9 cellular contexts compared by ENCODE assay signal in the genomic region with DNA sequence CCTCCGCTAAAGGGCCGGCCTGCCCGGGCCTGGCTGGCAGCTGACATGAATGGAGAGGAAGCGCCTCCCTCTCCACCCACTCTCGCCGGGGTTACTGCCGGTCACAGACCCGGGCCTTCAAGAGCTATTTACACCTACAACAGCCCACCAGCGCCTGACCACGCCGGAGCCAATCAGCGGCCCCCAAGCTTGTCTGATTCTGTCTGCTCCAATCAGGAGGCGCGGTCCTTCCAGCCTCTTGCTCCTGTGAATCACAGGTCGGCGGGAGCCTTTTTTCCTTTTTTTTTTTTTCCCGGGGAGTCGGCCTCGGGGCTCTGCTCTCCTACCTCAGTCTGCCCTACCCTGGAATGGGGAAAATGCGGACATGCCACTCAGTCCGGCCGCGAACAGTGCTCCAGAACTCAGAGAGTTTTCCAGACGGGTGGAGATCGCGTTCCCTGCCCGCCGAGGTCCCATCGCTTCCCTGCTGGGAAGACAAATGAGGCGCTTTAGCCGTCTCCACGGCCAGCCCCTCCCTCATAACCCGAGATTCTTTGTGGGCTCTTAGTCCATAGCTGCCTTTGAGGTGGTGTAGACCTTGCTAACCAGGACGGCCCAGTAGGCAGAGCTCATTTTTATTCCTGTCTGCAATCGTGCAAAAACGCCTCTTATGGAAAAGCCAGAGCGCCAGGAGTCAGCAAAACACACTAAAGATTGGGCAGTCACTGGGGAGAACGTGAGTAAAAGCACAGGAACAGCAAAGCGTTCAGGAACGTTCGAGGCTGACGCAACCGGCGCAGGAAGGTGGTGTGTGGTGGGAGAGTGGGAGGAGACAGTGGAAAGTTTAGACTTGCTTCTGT. TPM values are rescaled to one million over a fixed set of nuclear protein-coding genes. Genes with fewer than 3 reads are reported as not detected.
DNase-seq lines count a peak whose midpoint lies in the region; ATAC-seq, FAIRE-seq and TF ChIP-seq lines count a peak whose summit lies in the region.
"Had no signal": no experiment of that assay in that cellular context is flagged by ENCODE, and none has a peak within 500 bp of the region (broad histone marks: within the 10 kb centered on the region; RNA-seq: fewer than 3 reads in every experiment).

No MANE protein-coding gene starts in this region.

- H3K27me3 ChIP-seq in WERI-Rb-1 (ENCODE audit: insufficient read depth, low read depth, severe bottlenecking) = no peaks in the 10 kb centered on the region
- H3K27me3 ChIP-seq in small intestine (ENCODE audit: control insufficient read depth in 2 of 2, insufficient read depth in 2 of 2, low read length in 2 of 2) = no peaks in the 10 kb centered on the region

- H3K4me3 ChIP-seq in WERI-Rb-1 (ENCODE audit: low read depth, low read length) (peak overlapping the region; percentile 83), cardiac fibroblast (replicated peaks in 1 of 2; ENCODE audit: low read depth in 2 of 2, low read length in 2 of 2) (peak overlapping the region; percentile 54 to 59), small intestine (ENCODE audit: low read depth in 1 of 2, low read length in 2 of 2) (peak overlapping the region; percentile 37 to 54)

- DNase-seq in AG08395 (ENCODE audit: low spot score) (peak; percentile 97), NCI-H2196 (lab: John Stamatoyannopoulos, UW; ENCODE audit: unreplicated experiment) (peak; percentile 86), WERI-Rb-1 (peak; percentile 99), cardiac fibroblast (ENCODE audit: low read depth in 2 of 2) (peak; percentile 100), iPS-NIHi7 (ENCODE audit: extremely low spot score) (peak; percentile 98), small intestine (peak; percentile 98)

- H3K36me3 ChIP-seq in WERI-Rb-1 (no peaks in the 10 kb centered on the region), small intestine (ENCODE audit: control insufficient read depth in 2 of 2, insufficient read depth in 2 of 2, low read length in 2 of 2) (no peaks in the 10 kb centered on the region)

- H3K4me1 ChIP-seq in small intestine (ENCODE audit: control insufficient read depth in 2 of 2, insufficient read depth in 1 of 2, low read depth in 1 of 2, low read length in 1 of 2) = peaks cover 5 to 6% of the 10 kb centered on the region in 2 donors

- H3K9me3 ChIP-seq in WERI-Rb-1 (ENCODE audit: severe bottlenecking) (no peaks in the 10 kb centered on the region), small intestine (ENCODE audit: control insufficient read depth, low read depth) (no peaks in the 10 kb centered on the region)

- ATAC-seq in GM18907 (IDR thresholded peaks at IDR 0.05; ENCODE audit: unreplicated experiment) = peak; percentile 95
- peak; percentile 94 for ATAC-seq in HG03135 (IDR thresholded peaks at IDR 0.05; ENCODE audit: unreplicated experiment)

- peak overlapping the region; percentile 95 for H3K27ac ChIP-seq in WERI-Rb-1
- H3K27ac ChIP-seq in small intestine (ENCODE audit: low read depth in 1 of 2, low read length in 1 of 2) = peak overlapping the region; percentile 97 to 99

- TF ChIP-seq CTCF in WERI-Rb-1 (IDR thresholded peaks at IDR 0.05; ENCODE audit: low read depth, low read length) (no peak), cardiac fibroblast (IDR thresholded peaks at IDR 0.05; ENCODE audit: low read depth, low read length) (no peak)

- FAIRE-seq in small intestine (lab: Jason Lieb, UNC) = no peak

- WGBS in small intestine, 3 donors = 0 to 1% (median 1%) methylated on average over 44 of the region's 44 CpGs

RNA-seq across cellular contexts. Expression of a gene that starts 26.5 kb away (rescaled TPM):
- polyA plus RNA-seq in small intestine = 100 to 1,000 TPM in 1 of 3 donors, 10 to 100 TPM in 2; 14.8 to 144 (median 20.5) TPM

RNA-seq across cellular contexts. Expression of a gene that starts 43.5 kb away (rescaled TPM):
- polyA plus RNA-seq in small intestine = under 1 TPM in 2 of 3 donors, not detected in 1; 0.10 to 0.27 TPM
- polyA plus RNA-seq: IgD-negative memory B cell had no signal

Comparison
In these comparisons a context has a peak if more than half of its experiments do, and no peak if none do; other contexts are left out.
1. Peak in every context shown above with its lines: DNase-seq, ATAC-seq, H3K4me3 ChIP-seq and H3K27ac ChIP-seq.